ENCODE assay signal across 8 cellular contexts in the genomic region with DNA sequence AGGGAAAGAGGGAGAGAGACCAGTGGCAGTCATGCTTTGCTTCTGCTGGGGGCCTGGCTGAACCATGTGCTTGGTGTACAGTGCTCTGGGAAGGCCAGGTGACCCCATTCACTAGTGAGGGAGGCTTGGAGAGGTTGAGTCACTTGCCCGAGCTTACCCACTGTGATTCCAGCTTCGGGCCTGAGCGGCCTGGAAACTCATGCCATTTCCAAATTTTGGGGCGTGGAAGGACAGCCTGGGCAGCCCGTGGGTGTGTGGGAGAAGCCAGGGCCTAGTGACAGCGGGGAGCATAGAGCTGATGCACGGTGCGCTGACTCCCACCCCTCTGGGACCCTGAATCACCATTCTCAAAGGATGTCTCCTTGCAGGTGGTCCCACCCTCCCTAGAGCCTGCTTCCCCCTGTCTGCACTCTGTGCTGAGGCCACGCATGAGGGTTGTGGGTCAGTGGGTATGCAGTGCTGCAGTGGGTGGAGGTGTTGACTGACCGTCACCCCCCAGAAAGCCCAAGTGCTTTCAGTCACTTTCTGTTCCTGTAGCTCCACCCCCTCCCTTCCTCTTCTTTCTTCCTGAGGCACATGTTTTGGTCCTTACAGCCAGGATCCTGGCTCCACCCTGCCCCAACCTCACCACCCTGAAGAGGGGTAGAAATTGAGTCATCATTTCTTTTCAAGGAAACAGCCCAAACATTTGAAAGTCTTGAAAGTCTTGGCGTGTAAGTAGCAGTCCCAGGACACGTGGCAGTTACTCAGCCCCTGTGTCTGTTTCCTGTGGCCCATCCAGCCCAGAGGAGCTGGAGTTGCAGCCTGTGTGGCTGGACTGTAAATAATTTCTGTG. TPM values are rescaled to one million over a fixed set of nuclear protein-coding genes. Genes with fewer than 3 reads are reported as not detected.
DNase-seq lines count a peak whose midpoint lies in the region; ATAC-seq and TF ChIP-seq lines count a peak whose summit lies in the region.

No MANE protein-coding gene starts in this region.

- POLR2A ChIA-PET in activated CD4-positive, alpha-beta T cell treated with anti-CD3 and anti-CD28 coated beads, Interleukin-2, amount 10 ng/mL, durations not matched to agents 7 days and 5 days (lab: Charles Lee): interaction anchor here (0.7 kb wide), 1 partner anchor 46 kb away, joined by 3 read pairs; no protein-coding TSS in a partner anchor

- ATAC-seq in GM21360 (IDR thresholded peaks at IDR 0.05; ENCODE audit: unreplicated experiment) (peak; percentile 37), esophagus mucosa (peak; percentile 72), omental fat pad (ENCODE audit: low FRiP score) (peak; percentile 79)

- no peak for TF ChIP-seq CTCF in omental fat pad (IDR thresholded peaks at IDR 0.05)
- no peak for TF ChIP-seq CTCF in uterus (IDR thresholded peaks at IDR 0.05)

- H3K36me3 ChIP-seq in uterus: no peaks in the 10 kb centered on the region

- TF ChIP-seq POLR2A in uterus (IDR thresholded peaks at IDR 0.05): no peak

- no peaks in the 10 kb centered on the region for H3K27me3 ChIP-seq in uterus

- CTCF ChIA-PET in activated CD4-positive, alpha-beta T cell treated with anti-CD3 and anti-CD28 coated beads, Interleukin-2, amount 10 ng/mL, durations not matched to agents 7 days and 5 days (lab: Charles Lee): interaction anchor here (1.1 to 1.4 kb wide), 2 partner anchors 41 to 185 kb away, joined by 3 read pairs; no protein-coding TSS in a partner anchor

- peak overlapping the region; percentile 40 for H3K4me3 Mint-ChIP-seq in activated CD4-positive, alpha-beta T cell treated with anti-CD3 and anti-CD28 coated beads, Interleukin-2, amount 10 ng/mL, durations not matched to agents 7 days and 5 days

- H3K27me3 Mint-ChIP-seq in activated CD4-positive, alpha-beta T cell treated with anti-CD3 and anti-CD28 coated beads, Interleukin-2, amount 10 ng/mL, durations not matched to agents 7 days and 5 days: no peaks in the 10 kb centered on the region

- intact Hi-C loops in uterus (cut with DNase I; ENCODE audit: low total_unique reads): no loop called here

- H3K4me3 ChIP-seq in uterus: no peak overlapping the region

- no peaks in the 10 kb centered on the region for H3K9me3 Mint-ChIP-seq in activated CD4-positive, alpha-beta T cell treated with anti-CD3 and anti-CD28 coated beads, Interleukin-2, amount 10 ng/mL, durations not matched to agents 7 days and 5 days

- H3K36me3 Mint-ChIP-seq in activated CD4-positive, alpha-beta T cell treated with anti-CD3 and anti-CD28 coated beads, Interleukin-2, amount 10 ng/mL, durations not matched to agents 7 days and 5 days (ENCODE audit: low read depth): peaks cover 27% of the 10 kb centered on the region

- H3K27ac ChIP-seq in uterus: peak overlapping the region; percentile 69 to 78

- peaks cover 3 to 15% of the 10 kb centered on the region in 2 donors for H3K4me1 ChIP-seq in uterus

- peaks cover 75% of the 10 kb centered on the region for H3K4me1 Mint-ChIP-seq in activated CD4-positive, alpha-beta T cell treated with anti-CD3 and anti-CD28 coated beads, Interleukin-2, amount 10 ng/mL, durations not matched to agents 7 days and 5 days

- peak overlapping the region; percentile 95 for H3K27ac Mint-ChIP-seq in activated CD4-positive, alpha-beta T cell treated with anti-CD3 and anti-CD28 coated beads, Interleukin-2, amount 10 ng/mL, durations not matched to agents 7 days and 5 days

- DNase-seq in CMK (ENCODE audit: low read depth): peak; percentile 41
- DNase-seq in HT1080 (ENCODE audit: low read depth): peak; percentile 99
- peak; percentile 68 for DNase-seq in activated CD4-positive, alpha-beta T cell treated with anti-CD3 and anti-CD28 coated beads, Interleukin-2, amount 10 ng/mL, durations not matched to agents 7 days and 5 days
- peak; percentile 58 for DNase-seq in omental fat pad (ENCODE audit: low spot score)
- DNase-seq in uterus: peak; percentile 76 to 80
- no peak for DNase-seq in NCI-H146 (lab: John Stamatoyannopoulos, UW)

- no peaks in the 10 kb centered on the region for H3K9me3 ChIP-seq in uterus

RNA-seq across cellular contexts. Expression of a gene that starts 43.8 kb away (rescaled TPM):
- total RNA-seq in HT1080 (2014; rRNA removed; shearing (Covaris generic)): 11.2 and 12.1 TPM in 2 replicates
- polyA plus RNA-seq in HT1080 (2015; cell fraction: cytosol; rRNA removed): 12.1 and 12.2 TPM in 2 replicates
- polyA plus RNA-seq in HT1080 (2015; cell fraction: nucleus; rRNA removed): 28.9 and 30.5 TPM in 2 replicates
- total RNA-seq in activated CD4-positive, alpha-beta T cell treated with anti-CD3 and anti-CD28 coated beads, Interleukin-2, amount 10 ng/mL, durations not matched to agents 7 days and 5 days: 10 to 100 TPM; 61.2 to 61.5 TPM
- total RNA-seq in esophagus mucosa: 19.1 TPM
- total RNA-seq in omental fat pad: 10 to 100 TPM; 24.1 to 50.1 (median 37.3) TPM
- total RNA-seq in uterus: 10 to 100 TPM in 3 of 4 donors, 1 to 10 TPM in 1; 3.8 to 80.9 (median 25.3) TPM
